ENCODE assay signal across 9 cellular contexts in the genomic region with DNA sequence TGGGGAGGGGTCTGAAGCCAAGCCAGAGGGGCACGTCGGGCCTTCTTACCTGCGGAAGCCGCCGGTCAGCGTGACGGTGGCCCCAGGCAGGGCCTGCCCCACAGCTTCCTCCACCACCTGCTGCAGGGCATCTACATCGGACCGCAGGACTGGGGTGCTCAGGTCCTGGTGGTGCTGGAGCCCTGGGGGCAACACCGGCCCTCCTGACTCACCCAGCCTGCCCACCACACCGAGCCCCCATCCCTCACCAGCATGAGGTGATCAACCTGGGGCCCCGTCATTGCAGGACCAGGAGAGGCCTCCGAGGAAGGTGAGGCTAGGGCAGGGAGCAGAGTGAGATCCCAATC. TPM values are rescaled to one million over a fixed set of nuclear protein-coding genes. Genes with fewer than 3 reads are reported as not detected.
A peak's percentile ranks its signal among the peaks of the same experiment; 100 is the strongest.
DNase-seq lines count a peak whose midpoint lies in the region; ATAC-seq, FAIRE-seq and TF ChIP-seq lines count a peak whose summit lies in the region.
"Had no signal": no experiment of that assay in that cellular context is flagged by ENCODE, and none has a peak within 500 bp of the region (broad histone marks: within the 10 kb centered on the region; RNA-seq: fewer than 3 reads in every experiment).

No MANE protein-coding gene starts in this region.

- H3K27me3 ChIP-seq in RWPE2 (ENCODE audit: insufficient read depth, poor library complexity, severe bottlenecking) (no peaks in the 10 kb centered on the region), layer of hippocampus (ENCODE audit: control insufficient read depth, insufficient read depth, low read length) (no peaks in the 10 kb centered on the region)
- H3K27me3 ChIP-seq: cardiac muscle cell had no signal

- no peak for DNase-seq in RWPE2 (ENCODE audit: low spot score)
- no peak for DNase-seq in stimulated activated naive CD8-positive, alpha-beta T cell treated with anti-CD3 and anti-CD28 coated beads, Interleukin-15, Interleukin-2, amounts not matched to agents 100 U/mL and 50 U/mL, for 24 hours
- DNase-seq in EL: no peak
- no peak for DNase-seq in H54 (ENCODE audit: insufficient read length, low spot score)
- no peak for DNase-seq in inferior parietal cortex (ENCODE audit: extremely low spot score)
- no peak for DNase-seq in mucosa of gallbladder (ENCODE audit: low spot score)

- H3K36me3 ChIP-seq in RWPE2 (ENCODE audit: low read depth): peaks cover 39% of the 10 kb centered on the region

- H3K9me3 ChIP-seq in RWPE2 (ENCODE audit: severe bottlenecking): no peaks in the 10 kb centered on the region

- TF ChIP-seq POLR2A in H54 (IDR thresholded peaks at IDR 0.05; ENCODE audit: low read depth, low read length): no peak

- H3K27ac ChIP-seq in RWPE2 (ENCODE audit: poor library complexity, severe bottlenecking) (peak overlapping the region; percentile 97), layer of hippocampus (ENCODE audit: low read depth, low read length) (peak overlapping the region; percentile 60)
- H3K27ac ChIP-seq: cardiac muscle cell had no signal

- peak; percentile 3 for ATAC-seq in GM18867 (IDR thresholded peaks at IDR 0.05; ENCODE audit: unreplicated experiment)
- ATAC-seq in RWPE2 (ENCODE audit: low read depth): no peak
- peak; percentile 4 for ATAC-seq in stimulated activated naive CD8-positive, alpha-beta T cell treated with anti-CD3 and anti-CD28 coated beads, Interleukin-15, Interleukin-2, amounts not matched to agents 100 U/mL and 50 U/mL, for 24 hours

- peaks cover 34% of the 10 kb centered on the region for H3K4me1 ChIP-seq in RWPE2 (ENCODE audit: insufficient read depth, poor library complexity, severe bottlenecking)

- TF ChIP-seq CTCF in RWPE2 (IDR thresholded peaks at IDR 0.05; ENCODE audit: poor library complexity, severe bottlenecking): no peak

- no peak overlapping the region for H3K4me3 ChIP-seq in RWPE2 (ENCODE audit: severe bottlenecking)
- H3K4me3 ChIP-seq: cardiac muscle cell had no signal

- no peak for FAIRE-seq in H54 (lab: Jason Lieb, UNC)

RNA-seq across cellular contexts. Expression of a gene that starts 8.0 kb away (rescaled TPM):
- 44.1 TPM for total RNA-seq in mucosa of gallbladder

RNA-seq across cellular contexts. Expression of a gene that starts 9.0 kb away (rescaled TPM):
- total RNA-seq in mucosa of gallbladder: 12.9 TPM

RNA-seq across cellular contexts. Expression of a gene that starts 29.8 kb away (rescaled TPM):
- 147 TPM for total RNA-seq in mucosa of gallbladder

RNA-seq across cellular contexts. Expression of a gene that starts 29.8 kb away (rescaled TPM):
- 107 TPM for total RNA-seq in mucosa of gallbladder

RNA-seq across cellular contexts. Expression of a gene that starts 49.0 kb away (rescaled TPM):
- total RNA-seq in mucosa of gallbladder: 81.6 TPM
